Comparison of ENCODE assay signal across 1 cellular context in the genomic region with DNA sequence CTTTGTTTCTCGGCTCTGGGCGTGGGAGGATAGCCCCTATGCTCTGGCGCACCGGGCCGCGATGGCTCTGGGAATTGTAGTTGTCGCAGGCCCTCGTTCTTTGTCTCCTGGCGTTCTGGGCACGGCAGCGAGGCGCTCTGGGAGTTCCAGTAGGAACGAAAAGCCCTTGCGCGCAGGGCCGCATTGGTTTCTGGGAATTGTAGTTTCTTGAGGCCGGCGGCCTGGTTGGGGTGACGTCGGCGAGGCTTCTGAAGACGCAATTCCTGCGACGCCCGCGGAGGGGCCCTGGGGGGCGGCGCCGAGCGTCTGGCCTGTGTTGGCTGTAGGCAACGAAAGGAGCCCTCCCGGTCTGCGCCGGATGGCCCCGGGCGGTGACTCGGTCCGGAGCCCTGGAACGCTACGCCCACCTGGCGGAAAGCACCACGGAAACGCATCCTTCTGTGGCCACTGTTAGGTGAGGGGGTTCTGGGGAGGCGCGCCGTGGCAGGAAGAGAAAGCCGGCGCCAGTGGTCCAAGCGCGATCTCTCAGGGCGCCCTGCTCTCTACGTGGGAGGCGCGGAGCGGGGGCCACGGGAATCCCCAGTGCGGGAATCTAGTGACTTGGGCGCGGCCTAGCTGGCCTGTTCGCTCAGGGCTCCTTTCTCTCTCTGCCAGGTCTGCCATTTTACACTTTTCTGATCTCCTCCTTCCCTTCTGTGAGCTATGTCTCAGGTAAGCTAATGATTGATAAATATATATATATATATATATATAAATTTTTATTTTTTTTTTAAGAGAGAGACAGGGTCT.
A peak's percentile ranks its signal among the peaks of the same experiment; 100 is the strongest.
TF ChIP-seq lines count a peak whose summit lies in the region.

Gene ZNF140, plus strand, starts transcription at position 305 of the 789 bp plus-strand sequence. Its CDS starts 398 bp downstream, at position 703.

TF ChIP-seq in K562, 482 proteins besides CTCF, POLR2A, EP300 and RAD21 (continued from another document):
- TF ChIP-seq, protein P1, sequence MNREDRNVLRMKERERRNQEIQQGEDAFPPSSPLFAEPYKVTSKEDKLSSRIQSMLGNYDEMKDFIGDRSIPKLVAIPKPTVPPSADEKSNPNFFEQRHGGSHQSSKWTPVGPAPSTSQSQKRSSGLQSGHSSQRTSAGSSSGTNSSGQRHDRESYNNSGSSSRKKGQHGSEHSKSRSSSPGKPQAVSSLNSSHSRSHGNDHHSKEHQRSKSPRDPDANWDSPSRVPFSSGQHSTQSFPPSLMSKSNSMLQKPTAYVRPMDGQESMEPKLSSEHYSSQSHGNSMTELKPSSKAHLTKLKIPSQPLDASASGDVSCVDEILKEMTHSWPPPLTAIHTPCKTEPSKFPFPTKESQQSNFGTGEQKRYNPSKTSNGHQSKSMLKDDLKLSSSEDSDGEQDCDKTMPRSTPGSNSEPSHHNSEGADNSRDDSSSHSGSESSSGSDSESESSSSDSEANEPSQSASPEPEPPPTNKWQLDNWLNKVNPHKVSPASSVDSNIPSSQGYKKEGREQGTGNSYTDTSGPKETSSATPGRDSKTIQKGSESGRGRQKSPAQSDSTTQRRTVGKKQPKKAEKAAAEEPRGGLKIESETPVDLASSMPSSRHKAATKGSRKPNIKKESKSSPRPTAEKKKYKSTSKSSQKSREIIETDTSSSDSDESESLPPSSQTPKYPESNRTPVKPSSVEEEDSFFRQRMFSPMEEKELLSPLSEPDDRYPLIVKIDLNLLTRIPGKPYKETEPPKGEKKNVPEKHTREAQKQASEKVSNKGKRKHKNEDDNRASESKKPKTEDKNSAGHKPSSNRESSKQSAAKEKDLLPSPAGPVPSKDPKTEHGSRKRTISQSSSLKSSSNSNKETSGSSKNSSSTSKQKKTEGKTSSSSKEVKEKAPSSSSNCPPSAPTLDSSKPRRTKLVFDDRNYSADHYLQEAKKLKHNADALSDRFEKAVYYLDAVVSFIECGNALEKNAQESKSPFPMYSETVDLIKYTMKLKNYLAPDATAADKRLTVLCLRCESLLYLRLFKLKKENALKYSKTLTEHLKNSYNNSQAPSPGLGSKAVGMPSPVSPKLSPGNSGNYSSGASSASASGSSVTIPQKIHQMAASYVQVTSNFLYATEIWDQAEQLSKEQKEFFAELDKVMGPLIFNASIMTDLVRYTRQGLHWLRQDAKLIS (CRISPR knock-in tag; IDR thresholded peaks at IDR 0.05): no peak; the same call in 1 of the 2 replicates
- peak; percentile 87; the same call in 1 of the 2 replicates for TF ChIP-seq ZNF76 (CRISPR knock-in tag; IDR thresholded peaks at IDR 0.05; ENCODE audit: borderline replicate concordance)
- no peak for TF ChIP-seq ZSCAN32 (CRISPR knock-in tag; IDR thresholded peaks at IDR 0.05)
- no peak for TF ChIP-seq TAL1 (IDR thresholded peaks at IDR 0.05)
- TF ChIP-seq, protein P2, sequence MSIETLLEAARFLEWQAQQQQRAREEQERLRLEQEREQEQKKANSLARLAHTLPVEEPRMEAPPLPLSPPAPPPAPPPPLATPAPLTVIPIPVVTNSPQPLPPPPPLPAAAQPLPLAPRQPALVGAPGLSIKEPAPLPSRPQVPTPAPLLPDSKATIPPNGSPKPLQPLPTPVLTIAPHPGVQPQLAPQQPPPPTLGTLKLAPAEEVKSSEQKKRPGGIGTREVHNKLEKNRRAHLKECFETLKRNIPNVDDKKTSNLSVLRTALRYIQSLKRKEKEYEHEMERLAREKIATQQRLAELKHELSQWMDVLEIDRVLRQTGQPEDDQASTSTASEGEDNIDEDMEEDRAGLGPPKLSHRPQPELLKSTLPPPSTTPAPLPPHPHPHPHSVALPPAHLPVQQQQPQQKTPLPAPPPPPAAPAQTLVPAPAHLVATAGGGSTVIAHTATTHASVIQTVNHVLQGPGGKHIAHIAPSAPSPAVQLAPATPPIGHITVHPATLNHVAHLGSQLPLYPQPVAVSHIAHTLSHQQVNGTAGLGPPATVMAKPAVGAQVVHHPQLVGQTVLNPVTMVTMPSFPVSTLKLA (conservative IDR thresholded peaks at IDR 0.05): peak in 1 of 2 experiments; percentile 44; a peak in 2 of 4 replicates
- peak; percentile 63 for TF ChIP-seq FOSL1 (tag; conservative IDR thresholded peaks at IDR 0.05)
- TF ChIP-seq ZKSCAN1 (IDR thresholded peaks at IDR 0.05; ENCODE audit: low read depth, low read length): no peak
- no peak for TF ChIP-seq HDAC6 (IDR thresholded peaks at IDR 0.05; ENCODE audit: low read depth, low read length)
- TF ChIP-seq, protein P3, sequence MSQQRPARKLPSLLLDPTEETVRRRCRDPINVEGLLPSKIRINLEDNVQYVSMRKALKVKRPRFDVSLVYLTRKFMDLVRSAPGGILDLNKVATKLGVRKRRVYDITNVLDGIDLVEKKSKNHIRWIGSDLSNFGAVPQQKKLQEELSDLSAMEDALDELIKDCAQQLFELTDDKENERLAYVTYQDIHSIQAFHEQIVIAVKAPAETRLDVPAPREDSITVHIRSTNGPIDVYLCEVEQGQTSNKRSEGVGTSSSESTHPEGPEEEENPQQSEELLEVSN (IDR thresholded peaks at IDR 0.05; ENCODE audit: borderline replicate concordance in 1 of 2, extremely low read depth in 1 of 2, insufficient read depth in 1 of 2, insufficient read length in 1 of 2, low read depth in 1 of 2, low read length in 1 of 2, poor library complexity in 1 of 2, severe bottlenecking in 1 of 2): peak in 1 of 2 experiments; percentile 43
- TF ChIP-seq PHF8 (IDR thresholded peaks at IDR 0.05; ENCODE audit: borderline replicate concordance, low read length): peak; percentile 85
- TF ChIP-seq ZBTB9 (CRISPR knock-in tag; IDR thresholded peaks at IDR 0.05): peak; percentile 82; the same call in 1 of the 2 replicates
- peak; percentile 67; the same call in 1 of the 2 replicates for TF ChIP-seq GTF2E2 (tag; IDR thresholded peaks at IDR 0.05)
- no peak for TF ChIP-seq LARP7 (IDR thresholded peaks at IDR 0.05)
- peak; percentile 75 for TF ChIP-seq C11orf30 (IDR thresholded peaks at IDR 0.05; ENCODE audit: low read depth)
- TF ChIP-seq, protein P4, sequence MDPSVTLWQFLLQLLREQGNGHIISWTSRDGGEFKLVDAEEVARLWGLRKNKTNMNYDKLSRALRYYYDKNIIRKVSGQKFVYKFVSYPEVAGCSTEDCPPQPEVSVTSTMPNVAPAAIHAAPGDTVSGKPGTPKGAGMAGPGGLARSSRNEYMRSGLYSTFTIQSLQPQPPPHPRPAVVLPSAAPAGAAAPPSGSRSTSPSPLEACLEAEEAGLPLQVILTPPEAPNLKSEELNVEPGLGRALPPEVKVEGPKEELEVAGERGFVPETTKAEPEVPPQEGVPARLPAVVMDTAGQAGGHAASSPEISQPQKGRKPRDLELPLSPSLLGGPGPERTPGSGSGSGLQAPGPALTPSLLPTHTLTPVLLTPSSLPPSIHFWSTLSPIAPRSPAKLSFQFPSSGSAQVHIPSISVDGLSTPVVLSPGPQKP (CRISPR knock-in tag; IDR thresholded peaks at IDR 0.05): no peak
- no peak for TF ChIP-seq HSF4 (CRISPR knock-in tag; IDR thresholded peaks at IDR 0.05; ENCODE audit: borderline replicate concordance)
- peak; percentile 80 for TF ChIP-seq NKRF (IDR thresholded peaks at IDR 0.05; ENCODE audit: borderline replicate concordance)
- no peak for TF ChIP-seq ELF2 (CRISPR knock-in tag; IDR thresholded peaks at IDR 0.05)
- TF ChIP-seq ZNF318 (IDR thresholded peaks at IDR 0.05; ENCODE audit: borderline replicate concordance in 1 of 2, low read depth in 1 of 2): no peak
